15 cellular contexts compared by ENCODE assay signal in the genomic region with DNA sequence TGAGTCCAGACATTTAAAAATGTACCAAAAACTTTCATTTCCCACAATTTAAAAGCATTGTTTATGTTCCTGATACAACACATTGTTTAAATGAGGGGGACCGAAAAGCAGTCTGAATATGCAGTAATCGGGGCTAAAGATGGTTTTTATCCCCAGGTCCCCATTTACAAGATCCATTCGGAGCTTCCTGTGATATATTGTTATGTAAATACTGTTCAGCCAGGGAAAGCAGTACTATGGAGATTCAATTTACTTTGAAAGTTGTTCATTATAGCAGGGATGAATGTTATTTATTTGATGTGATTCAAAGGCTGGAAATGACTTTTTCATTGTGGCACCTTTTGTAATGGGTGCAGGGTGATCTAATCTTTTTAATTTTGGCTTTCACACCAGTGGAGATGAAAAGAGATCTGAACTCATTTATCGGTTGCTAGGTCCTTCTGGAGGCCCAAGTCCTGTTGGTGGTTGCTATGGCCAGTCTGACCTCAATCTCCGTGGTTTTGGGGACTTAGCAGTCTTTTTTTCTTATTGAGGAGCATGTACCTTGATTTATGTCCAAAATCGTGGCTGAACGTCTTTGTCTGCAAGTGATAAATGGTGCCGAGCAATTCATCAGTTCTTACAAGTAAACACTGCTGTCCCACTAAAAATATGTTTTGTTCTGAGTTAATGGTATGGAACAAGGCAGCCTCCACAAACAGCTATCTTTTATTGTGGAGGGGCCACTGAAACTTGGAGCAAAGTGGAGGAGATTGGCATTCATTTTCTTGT. TPM values are rescaled to one million over a fixed set of nuclear protein-coding genes. Genes with fewer than 3 reads are reported as not detected.
A peak's percentile ranks its signal among the peaks of the same experiment; 100 is the strongest.
DNase-seq lines count a peak whose midpoint lies in the region; ATAC-seq and TF ChIP-seq lines count a peak whose summit lies in the region.
"Had no signal": no experiment of that assay in that cellular context is flagged by ENCODE, and none has a peak within 500 bp of the region (broad histone marks: within the 10 kb centered on the region; RNA-seq: fewer than 3 reads in every experiment).

No MANE protein-coding gene starts in this region.

- H3K36me3 ChIP-seq in psoas muscle (ENCODE audit: insufficient read depth in 1 of 2, low read depth in 1 of 2) = no peaks in the 10 kb centered on the region

- H3K4me1 ChIP-seq in psoas muscle = no peaks in the 10 kb centered on the region

- H3K27me3 ChIP-seq in psoas muscle (ENCODE audit: insufficient read depth in 3 of 3, low read length in 2 of 3) = peaks cover 4 to 7% (median 6%) of the 10 kb centered on the region in 3 donors

- peak; percentile 90 for DNase-seq in NCI-H1092 treated with DMSO at 0.1 percent for 48 hours (lab: John Stamatoyannopoulos, UW)
- DNase-seq in NCI-H774 (lab: John Stamatoyannopoulos, UW) = peak; percentile 61
- no peak for DNase-seq in psoas muscle
- no peak for DNase-seq in SKM-1 treated with dmso at 0.1 percent for 144 hours (lab: John Stamatoyannopoulos, UW; ENCODE audit: unreplicated experiment)
- DNase-seq in HPDE6-E6E7 (ENCODE audit: extremely low spot score) = no peak
- DNase-seq: activated CD4-positive, alpha-beta memory T cell treated with anti-CD3 and anti-CD28 coated beads, Interleukin-2, amount 10 ng/mL, durations not matched to agents 7 days and 5 days; activated gamma-delta T cell treated with Interleukin-2 at 50 U/mL for 16 hours; NCI-H1694; T1000 had no signal

- TF ChIP-seq CTCF in psoas muscle (IDR thresholded peaks at IDR 0.05) = no peak

- ATAC-seq in psoas muscle (no peak), HG02884 (IDR thresholded peaks at IDR 0.05; ENCODE audit: unreplicated experiment) (no peak)
- ATAC-seq: K562 had no signal

- no peaks in the 10 kb centered on the region for H3K9me3 ChIP-seq in psoas muscle

- H3K4me3 ChIP-seq in iPS-11a (ENCODE audit: low read depth, low read length) = peak overlapping the region; percentile 94
- H3K4me3 ChIP-seq in psoas muscle = peak overlapping the region; percentile 2
- H3K4me3 ChIP-seq: K562 had no signal

- 10 to 18% (median 13%) methylated on average over 8 of the region's 8 CpGs for WGBS in psoas muscle, 3 donors

- intact Hi-C loops in psoas muscle (cut with DNase I) = no loop called here

- H3K27ac ChIP-seq in psoas muscle = no peak overlapping the region
- H3K27ac ChIP-seq: epithelial cell of prostate had no signal

RNA-seq across cellular contexts. Expression of a gene that starts 1.8 kb away (rescaled TPM):
- total RNA-seq in psoas muscle = 1 to 10 TPM in 3 of 4 donors, under 1 TPM in 1; 0.62 to 2.2 (median 1.4) TPM
- under 1 TPM in 1 of 3 donors, not detected in 2; 0.21 TPM for polyA plus RNA-seq in psoas muscle
- total RNA-seq: activated CD4-positive, alpha-beta memory T cell treated with anti-CD3 and anti-CD28 coated beads, Interleukin-2, amount 10 ng/mL, durations not matched to agents 7 days and 5 days; K562; subcutaneous adipose tissue had no signal
- polyA plus RNA-seq: CD14-positive monocyte, K562 had no signal

Comparison
In these comparisons a context has a peak if more than half of its experiments do, and no peak if none do; other contexts are left out.
1. DNase-seq: peak in NCI-H1092 treated with DMSO at 0.1 percent for 48 hours (single experiment) and NCI-H774 (single experiment); none in psoas muscle (0 of 2), SKM-1 treated with dmso at 0.1 percent for 144 hours (single experiment) and HPDE6-E6E7 (single experiment).